Comparison of ENCODE assay signal across 22 cellular contexts in genomic region chr6:148074735-148075134, GRCh38.
A peak's percentile ranks its signal among the peaks of the same experiment; 100 is the strongest.
DNase-seq lines count a peak whose midpoint lies in the region; ATAC-seq and TF ChIP-seq lines count a peak whose summit lies in the region.
"Had no signal": no experiment of that assay in that cellular context is flagged by ENCODE, and none has a peak within 500 bp of the region (broad histone marks: within the 10 kb centered on the region; RNA-seq: fewer than 3 reads in every experiment).

No MANE protein-coding gene starts in this region.

- H3K4me3 ChIP-seq in coronary artery = no peak overlapping the region
- H3K4me3 ChIP-seq: psoas muscle, tibial artery had no signal

- DNase-seq in DMS53 (lab: John Stamatoyannopoulos, UW) (peak; percentile 5), DMS53 treated with DMSO at 0.1 percent for 48 hours (lab: John Stamatoyannopoulos, UW; ENCODE audit: unreplicated experiment) (no peak), KBM-7 (peak; percentile 15), SHP77 (lab: John Stamatoyannopoulos, UW) (no peak), coronary artery (ENCODE audit: low spot score) (no peak), NCI-H2196 (lab: John Stamatoyannopoulos, UW; ENCODE audit: unreplicated experiment) (no peak)
- DNase-seq: activated CD4-positive, alpha-beta T cell treated with anti-CD3 and anti-CD28 coated beads for 1 hour; activated naive CD8-positive, alpha-beta T cell treated with anti-CD3 and anti-CD28 coated beads, Interleukin-2, amount 10 ng/mL, durations not matched to agents 7 days and 5 days; activated T-cell treated with anti-CD3 and anti-CD28 coated beads for 4 hours; DMS79; effector memory CD8-positive, alpha-beta T cell; Karpas-422; left ventricle myocardium superior; NCI-H1694; NCI-H526; psoas muscle; tibial artery had no signal

- no peak overlapping the region for H3K27ac Mint-ChIP-seq in stimulated activated memory B cell treated with anti-CD40 and anti-IgM and Interleukin-4, amounts not matched to agents 10 μg/mL and 1 μg/mL and 100 μg/mL, for 72 hours
- H3K27ac Mint-ChIP-seq: activated naive CD8-positive, alpha-beta T cell treated with anti-CD3 and anti-CD28 coated beads, Interleukin-2, amount 10 ng/mL, durations not matched to agents 7 days and 5 days; CD14-positive monocyte; effector memory CD8-positive, alpha-beta T cell had no signal

- TF ChIP-seq CTCF in coronary artery (IDR thresholded peaks at IDR 0.05) = no peak

- in situ Hi-C loops in KBM-7 (cut with MboI; ENCODE audit: low pct_unique_long_range_greater_than_20kb, low sequenced_read_pairs) = no loop called here

- peaks cover 16% of the 10 kb centered on the region for H3K9me3 Mint-ChIP-seq in stimulated activated memory B cell treated with anti-CD40 and anti-IgM and Interleukin-4, amounts not matched to agents 10 μg/mL and 1 μg/mL and 100 μg/mL, for 72 hours

- H3K4me1 Mint-ChIP-seq in stimulated activated memory B cell treated with anti-CD40 and anti-IgM and Interleukin-4, amounts not matched to agents 10 μg/mL and 1 μg/mL and 100 μg/mL, for 72 hours = no peaks in the 10 kb centered on the region
- H3K4me1 Mint-ChIP-seq: activated naive CD8-positive, alpha-beta T cell treated with anti-CD3 and anti-CD28 coated beads, Interleukin-2, amount 10 ng/mL, durations not matched to agents 7 days and 5 days; CD14-positive monocyte had no signal

- H3K27me3 Mint-ChIP-seq in stimulated activated memory B cell treated with anti-CD40 and anti-IgM and Interleukin-4, amounts not matched to agents 10 μg/mL and 1 μg/mL and 100 μg/mL, for 72 hours = no peaks in the 10 kb centered on the region

- peak; percentile 86 for ATAC-seq in GM21576 (IDR thresholded peaks at IDR 0.05; ENCODE audit: unreplicated experiment)
- peak; percentile 57 for ATAC-seq in stimulated activated memory B cell treated with anti-CD40 and anti-IgM and Interleukin-4, amounts not matched to agents 10 μg/mL and 1 μg/mL and 100 μg/mL, for 72 hours
- ATAC-seq: effector memory CD8-positive, alpha-beta T cell; left ventricle myocardium superior; psoas muscle had no signal

- no peak overlapping the region for H3K27ac ChIP-seq in coronary artery
- H3K27ac ChIP-seq: 22Rv1, HL-60, psoas muscle, tibial artery had no signal

- H3K4me3 Mint-ChIP-seq in stimulated activated memory B cell treated with anti-CD40 and anti-IgM and Interleukin-4, amounts not matched to agents 10 μg/mL and 1 μg/mL and 100 μg/mL, for 72 hours = no peak overlapping the region
- H3K4me3 Mint-ChIP-seq: activated naive CD8-positive, alpha-beta T cell treated with anti-CD3 and anti-CD28 coated beads, Interleukin-2, amount 10 ng/mL, durations not matched to agents 7 days and 5 days; CD14-positive monocyte; effector memory CD8-positive, alpha-beta T cell had no signal

- no peaks in the 10 kb centered on the region for H3K36me3 Mint-ChIP-seq in stimulated activated memory B cell treated with anti-CD40 and anti-IgM and Interleukin-4, amounts not matched to agents 10 μg/mL and 1 μg/mL and 100 μg/mL, for 72 hours
- H3K36me3 Mint-ChIP-seq: activated naive CD8-positive, alpha-beta T cell treated with anti-CD3 and anti-CD28 coated beads, Interleukin-2, amount 10 ng/mL, durations not matched to agents 7 days and 5 days; CD14-positive monocyte had no signal

Comparison
In these comparisons a context has a peak if more than half of its experiments do, and no peak if none do; other contexts are left out.
1. DNase-seq: peak in DMS53 (single experiment) and KBM-7 (single experiment); none in DMS53 treated with DMSO at 0.1 percent for 48 hours (single experiment), SHP77 (0 of 2), coronary artery (single experiment) and NCI-H2196 (single experiment).